Comparison of ENCODE assay signal across 17 cellular contexts in genomic region chr6:112305795-112306194, GRCh38. TPM values are rescaled to one million over a fixed set of nuclear protein-coding genes. Genes with fewer than 3 reads are reported as not detected.
DNase-seq lines count a peak whose midpoint lies in the region; ATAC-seq, FAIRE-seq and TF ChIP-seq lines count a peak whose summit lies in the region.
"Had no signal": no experiment of that assay in that cellular context is flagged by ENCODE, and none has a peak within 500 bp of the region (broad histone marks: within the 10 kb centered on the region; RNA-seq: fewer than 3 reads in every experiment).

No MANE protein-coding gene starts in this region.

- DNase-seq in GM23338 (ENCODE audit: low spot score) (no peak), LNCaP clone FGC (ENCODE audit: low read depth) (peak; percentile 79), NCI-H748 treated with DMSO at 0.1 percent for 48 hours (lab: John Stamatoyannopoulos, UW) (peak; percentile 26), pancreas (no peak), globus pallidus (ENCODE audit: low spot score) (no peak), spleen (no peak)
- no peak for DNase-seq in activated CD4-positive, alpha-beta T cell treated with anti-CD3 and anti-CD28 coated beads, Interleukin-2, amount 50 U/mL, for 48 hours
- DNase-seq: BE2C; CD8-positive, alpha-beta T cell; COR-L47; DMS79 treated with DMSO at 0.1 percent for 48 hours; EL; GOT3; H9 had no signal

- H3K9me3 ChIP-seq in pancreas (no peaks in the 10 kb centered on the region), spleen (no peaks in the 10 kb centered on the region)
- H3K9me3 ChIP-seq: BE2C had no signal

- H3K4me1 ChIP-seq in GM23338 (ENCODE audit: insufficient read depth): no peaks in the 10 kb centered on the region; the same call in 1 of the 2 replicates
- H3K4me1 ChIP-seq in pancreas: no peaks in the 10 kb centered on the region
- H3K4me1 ChIP-seq in spleen: peaks cover 0 to 11% (median 7%) of the 10 kb centered on the region in 6 donors
- H3K4me1 ChIP-seq: BE2C had no signal

- FAIRE-seq in pancreas (lab: Jason Lieb, UNC): no peak
- FAIRE-seq: A204.1, GM12891 had no signal

- no peak for TF ChIP-seq POLR2A in spleen (IDR thresholded peaks at IDR 0.05)

- peak overlapping the region; percentile 47; the same call in 1 of the 2 replicates for H2AFZ ChIP-seq in GM23338

- H3F3A ChIP-seq in GM23338 (replicated peaks; ENCODE audit: low read depth): no peaks in the 10 kb centered on the region

- no peak overlapping the region for H3K4me2 ChIP-seq in GM23338

- H3K36me3 ChIP-seq in GM23338 (ENCODE audit: insufficient read depth) (no peaks in the 10 kb centered on the region), pancreas (no peaks in the 10 kb centered on the region), spleen (no peaks in the 10 kb centered on the region)
- H3K36me3 ChIP-seq: BE2C had no signal

- intact Hi-C loops in pancreas (cut with DNase I): loop anchor here in 1 of 3 donors (5.0 kb wide), 1 partner anchor 123 kb away; no protein-coding TSS in a partner anchor
- intact Hi-C loops in spleen (cut with DNase I; ENCODE audit: low total_unique reads): no loop called here

- no peak overlapping the region for H3K4me3 Mint-ChIP-seq in GM23338
- H3K4me3 Mint-ChIP-seq: CD8-positive, alpha-beta T cell; H9 had no signal

- peaks cover 2% of the 10 kb centered on the region; the same call in 2 of the 3 replicates for H3K4me1 Mint-ChIP-seq in GM23338
- H3K4me1 Mint-ChIP-seq: H9 had no signal

- H3K27me3 ChIP-seq in GM23338 (ENCODE audit: insufficient read depth) (no peaks in the 10 kb centered on the region), pancreas (no peaks in the 10 kb centered on the region), spleen (replicated peaks in 1 of 7) (peaks cover 0 to 74% (median 19%) of the 10 kb centered on the region in 7 donors)
- H3K27me3 ChIP-seq: BE2C had no signal

- 28 to 34% methylated on average over 7 of the region's 7 CpGs for WGBS in pancreas, 2 donors
- 83 to 90% (median 88%) methylated on average over 7 of the region's 7 CpGs for WGBS in spleen, 5 donors

- peaks cover 3% of the 10 kb centered on the region; the same call in 1 of the 2 replicates for H3K9me2 ChIP-seq in GM23338 (ENCODE audit: insufficient read depth)

- no peaks in the 10 kb centered on the region for H3K27me3 Mint-ChIP-seq in GM23338 (ENCODE audit: insufficient read depth, low read depth, poor library complexity)

- H3K27ac Mint-ChIP-seq in GM23338: no peak overlapping the region
- H3K27ac Mint-ChIP-seq: CD8-positive, alpha-beta T cell; H9 had no signal

- ATAC-seq in GM23338: no peak
- peak; percentile 13 to 50 (median 46) for ATAC-seq in pancreas
- ATAC-seq: CD8-positive, alpha-beta T cell had no signal

- H3K4me3 ChIP-seq in GM23338 (no peak overlapping the region), LNCaP clone FGC (ENCODE audit: low read depth, low read length) (no peak overlapping the region), pancreas (no peak overlapping the region), spleen (no peak overlapping the region)

- H3K9me3 Mint-ChIP-seq in GM23338: no peaks in the 10 kb centered on the region
- H3K9me3 Mint-ChIP-seq: CD8-positive, alpha-beta T cell; H9 had no signal

- H3K79me2 ChIP-seq in GM23338 (replicated peaks; ENCODE audit: insufficient read depth): no peaks in the 10 kb centered on the region

- H3K36me3 Mint-ChIP-seq in GM23338 (ENCODE audit: low read depth): no peaks in the 10 kb centered on the region
- H3K36me3 Mint-ChIP-seq: CD8-positive, alpha-beta T cell had no signal

- TF ChIP-seq CTCF in GM23338 (conservative IDR thresholded peaks at IDR 0.05; ENCODE audit: low read depth in 2 of 2) (no peak), LNCaP clone FGC (IDR thresholded peaks at IDR 0.05; ENCODE audit: control insufficient read depth, extremely low read depth, insufficient read depth) (no peak), pancreas (IDR thresholded peaks at IDR 0.05) (no peak), spleen (IDR thresholded peaks at IDR 0.05 in 8 of 11, conservative IDR thresholded peaks at IDR 0.05 in 3 of 11) (no peak)

- no peaks in the 10 kb centered on the region for H4K20me1 ChIP-seq in GM23338 (replicated peaks; ENCODE audit: insufficient read depth)

- no peak overlapping the region for H3K27ac ChIP-seq in GM23338 (ENCODE audit: low read depth)
- no peak overlapping the region for H3K27ac ChIP-seq in pancreas
- no peak overlapping the region for H3K27ac ChIP-seq in spleen
- H3K27ac ChIP-seq: C4-2B had no signal

TF ChIP-seq in GM23338, 12 proteins besides CTCF, POLR2A, EP300 and RAD21:
- TF ChIP-seq ETS1 (IDR thresholded peaks at IDR 0.05) (no peak), JUNB (IDR thresholded peaks at IDR 0.05; ENCODE audit: unreplicated experiment) (no peak), NANOG (IDR thresholded peaks at IDR 0.05; ENCODE audit: borderline replicate concordance) (no peak), STAT1 (IDR thresholded peaks at IDR 0.05; ENCODE audit: unreplicated experiment) (no peak)

RNA-seq across cellular contexts. Expression of gene RFPL4B, which starts 41.3 kb away (rescaled TPM):
- not detected in 2 replicates for total RNA-seq in GM23338 (2014; rRNA removed; shearing (Covaris generic))
- polyA plus RNA-seq in GM23338 (2016; fragmentation: Nextera tagmentation; extraction: Ambion mirVana): not detected in 2 replicates
- total RNA-seq in pancreas: not detected
- polyA plus RNA-seq in pancreas: not detected
- not detected for total RNA-seq in spleen
- not detected for polyA plus RNA-seq in spleen
- total RNA-seq: CD8-positive, alpha-beta T cell; H9 had no signal

RNA-seq across cellular contexts. Expression of gene LAMA4, which starts 51.4 kb away (rescaled TPM):
- total RNA-seq in GM23338 (2014; rRNA removed; shearing (Covaris generic)): 1.7 and 4.9 TPM in 2 replicates
- 2.8 TPM in 2 replicates for polyA plus RNA-seq in GM23338 (2016; fragmentation: Nextera tagmentation; extraction: Ambion mirVana)
- 10 to 100 TPM in 2 of 6 donors, 1 to 10 TPM in 4; 1.3 to 14.0 (median 5.0) TPM for total RNA-seq in pancreas
- 1 to 10 TPM; 3.4 to 5.2 TPM for polyA plus RNA-seq in pancreas
- 1 to 10 TPM; 1.0 to 3.7 (median 3.0) TPM for total RNA-seq in spleen
- 1 to 10 TPM in 2 of 3 donors, under 1 TPM in 1; 0.76 to 2.5 (median 2.4) TPM for polyA plus RNA-seq in spleen
- total RNA-seq: CD8-positive, alpha-beta T cell had no signal

Comparison
In these comparisons a context has a peak if more than half of its experiments do, and no peak if none do; other contexts are left out.
1. DNase-seq: peak in LNCaP clone FGC (single experiment) and NCI-H748 treated with DMSO at 0.1 percent for 48 hours (single experiment); none in GM23338 (single experiment), pancreas (0 of 6), globus pallidus (single experiment), spleen (single experiment) and activated CD4-positive, alpha-beta T cell treated with anti-CD3 and anti-CD28 coated beads, Interleukin-2, amount 50 U/mL, for 48 hours (0 of 2).